Comparison of ENCODE assay signal across 24 cellular contexts in genomic region chr7:20284398-20285143, GRCh38. TPM values are rescaled to one million over a fixed set of nuclear protein-coding genes. Genes with fewer than 3 reads are reported as not detected.
DNase-seq lines count a peak whose midpoint lies in the region; ATAC-seq, FAIRE-seq and TF ChIP-seq lines count a peak whose summit lies in the region.
"Had no signal": no experiment of that assay in that cellular context is flagged by ENCODE, and none has a peak within 500 bp of the region (broad histone marks: within the 10 kb centered on the region; RNA-seq: fewer than 3 reads in every experiment).

No MANE protein-coding gene starts in this region.

- H3K27ac Mint-ChIP-seq in CD4-positive, alpha-beta T cell, result no peak overlapping the region
- no peak overlapping the region for H3K27ac Mint-ChIP-seq in glutamatergic neuron (ENCODE audit: unreplicated experiment)
- H3K27ac Mint-ChIP-seq: activated CD4-positive, alpha-beta T cell treated with anti-CD3 and anti-CD28 coated beads, Interleukin-2, amount 10 ng/mL, durations not matched to agents 7 days and 5 days; CD8-positive, alpha-beta memory T cell; T-helper 17 cell had no signal

- H3K9me3 Mint-ChIP-seq in CD4-positive, alpha-beta T cell, result no peaks in the 10 kb centered on the region
- H3K9me3 Mint-ChIP-seq in glutamatergic neuron (ENCODE audit: unreplicated experiment), result no peaks in the 10 kb centered on the region
- H3K9me3 Mint-ChIP-seq: activated CD4-positive, alpha-beta T cell treated with anti-CD3 and anti-CD28 coated beads, Interleukin-2, amount 10 ng/mL, durations not matched to agents 7 days and 5 days; CD8-positive, alpha-beta memory T cell had no signal

- H3K4me3 ChIP-seq in K562, result no peak overlapping the region
- H3K4me3 ChIP-seq in A673 (ENCODE audit: low read depth, low read length, poor library complexity, severe bottlenecking), result no peak overlapping the region
- H3K4me3 ChIP-seq: coronary artery, PC-9, SJSA1, skin epidermis, tibial artery had no signal

- H3K4me1 Mint-ChIP-seq in CD4-positive, alpha-beta T cell (ENCODE audit: low read depth), result no peaks in the 10 kb centered on the region
- peaks cover 7% of the 10 kb centered on the region for H3K4me1 Mint-ChIP-seq in glutamatergic neuron (ENCODE audit: low read depth, unreplicated experiment)
- H3K4me1 Mint-ChIP-seq: activated CD4-positive, alpha-beta T cell treated with anti-CD3 and anti-CD28 coated beads, Interleukin-2, amount 10 ng/mL, durations not matched to agents 7 days and 5 days; T-helper 17 cell had no signal

- H3K27ac ChIP-seq in CD4-positive, alpha-beta T cell (ENCODE audit: low read depth, low read length), result no peak overlapping the region
- no peak overlapping the region for H3K27ac ChIP-seq in K562 (ENCODE audit: extremely low read depth, low read depth, low read length)
- no peak overlapping the region for H3K27ac ChIP-seq in A673 (ENCODE audit: low read depth, low read length, poor library complexity, severe bottlenecking)
- H3K27ac ChIP-seq: brain microvascular endothelial cell, coronary artery, neutrophil, PC-9, SJSA1, skin epidermis, tibial artery had no signal

- peak; percentile 21 for TF ChIP-seq CTCF in CD4-positive, alpha-beta T cell (IDR thresholded peaks at IDR 0.05)
- TF ChIP-seq CTCF in K562 (IDR thresholded peaks at IDR 0.05 in 2 of 3, conservative IDR thresholded peaks at IDR 0.05 in 1 of 3; ENCODE audit: insufficient read depth in 2 of 3, low read depth in 1 of 3, low read length in 3 of 3) (no peak), glutamatergic neuron (IDR thresholded peaks at IDR 0.05; ENCODE audit: partially characterized antibody, unreplicated experiment) (no peak), A673 (conservative IDR thresholded peaks at IDR 0.05; ENCODE audit: low read depth, low read length) (no peak)

- H3K4me1 ChIP-seq in K562 (replicated peaks in 1 of 2; ENCODE audit: control insufficient read depth in 2 of 2, insufficient read depth in 2 of 2, low read length in 2 of 2) (no peaks in the 10 kb centered on the region), A673 (ENCODE audit: insufficient read depth, low read length, poor library complexity, severe bottlenecking) (peaks cover 5% of the 10 kb centered on the region)
- H3K4me1 ChIP-seq: tibial artery had no signal

- TF ChIP-seq EP300 in K562 (IDR thresholded peaks at IDR 0.05; ENCODE audit: low read length), result no peak

- H2AFZ ChIP-seq in K562 (ENCODE audit: low read depth, low read length), result peak overlapping the region; percentile 74
- H2AFZ ChIP-seq: PC-9 had no signal

- CTCF ChIA-PET in CD4-positive, alpha-beta T cell (lab: Charles Lee), result no interaction called here
- CTCF ChIA-PET in K562 (lab: Yijun Ruan, JAX; ENCODE audit: low intra/inter-chr PET ratio), result no interaction called here
- CTCF ChIA-PET in A673 (lab: Charles Lee), result no interaction called here

- FAIRE-seq in K562 (lab: Jason Lieb, UNC), result no peak

- no peak for DNase-seq in CD4-positive, alpha-beta T cell
- DNase-seq in K562 (ENCODE audit: extremely low read depth in 1 of 4, low spot score in 3 of 4), result no peak
- no peak for DNase-seq in glutamatergic neuron
- no peak for DNase-seq in A673 (ENCODE audit: low spot score)
- DNase-seq in left cardiac atrium, result no peak
- DNase-seq: activated CD4-positive, alpha-beta T cell treated with anti-CD3 and anti-CD28 coated beads, Interleukin-2, amount 10 ng/mL, durations not matched to agents 7 days and 5 days; activated effector memory CD4-positive, alpha-beta T cell treated with anti-CD3 and anti-CD28 coated beads, Interleukin-2, amount 50 U/mL, for 16 hours; brain microvascular endothelial cell; CD8-positive, alpha-beta memory T cell; DND-41; NCI-H1436; NCI-H2171 treated with DMSO at 0.1 percent for 48 hours; NCI-H748 treated with DMSO at 0.1 percent for 48 hours; PC-9; stimulated activated naive CD8-positive, alpha-beta T cell treated with anti-CD3 and anti-CD28 coated beads, Interleukin-15, Interleukin-2, amounts not matched to agents 100 U/mL and 50 U/mL, for 24 hours; T-helper 17 cell; tibial artery had no signal

- H4K20me1 ChIP-seq in K562 (replicated peaks; ENCODE audit: control insufficient read depth, insufficient read depth, low read length), result no peaks in the 10 kb centered on the region

- no peaks in the 10 kb centered on the region for H3K9me1 ChIP-seq in K562 (ENCODE audit: control insufficient read depth, insufficient read depth, low read length)

- BruUV-seq in K562 (replicated peaks; lab: Mats Ljungman, UMichigan), result no TSS peak
- BruUV-seq in A673 (replicated peaks; lab: Mats Ljungman, UMichigan), result no TSS peak

- no peaks in the 10 kb centered on the region for H3K79me2 ChIP-seq in K562 (ENCODE audit: control insufficient read depth, insufficient read depth, low read length)

- no peak for TF ChIP-seq POLR2A in K562 (conservative IDR thresholded peaks at IDR 0.05)

- no peak overlapping the region for H3K9ac ChIP-seq in K562 (ENCODE audit: insufficient read depth in 1 of 2, low read depth in 2 of 2, low read length in 2 of 2)

- intact Hi-C loops in CD4-positive, alpha-beta T cell (cut with DNase I, micrococcal nuclease), result no loop called here
- intact Hi-C loops in K562 (cut with micrococcal nuclease), result no loop called here
- intact Hi-C loops in A673 (cut with micrococcal nuclease; ENCODE audit: unreplicated experiment), result no loop called here
- intact Hi-C loops in left cardiac atrium (cut with DNase I), result no loop called here

- no peaks in the 10 kb centered on the region for H3K27me3 Mint-ChIP-seq in CD4-positive, alpha-beta T cell
- H3K27me3 Mint-ChIP-seq in glutamatergic neuron (ENCODE audit: unreplicated experiment), result no peaks in the 10 kb centered on the region

- no peaks in the 10 kb centered on the region for H3K36me3 ChIP-seq in K562 (ENCODE audit: control insufficient read depth, insufficient read depth, low read length)
- no peaks in the 10 kb centered on the region for H3K36me3 ChIP-seq in A673 (ENCODE audit: insufficient read depth, low read length, poor library complexity, severe bottlenecking)
- H3K36me3 ChIP-seq: brain microvascular endothelial cell, neutrophil, SJSA1, tibial artery had no signal

- ATAC-seq in CD4-positive, alpha-beta T cell (ENCODE audit: poor library complexity), result no peak
- ATAC-seq in GM18520 (IDR thresholded peaks at IDR 0.05; ENCODE audit: unreplicated experiment) (peak; percentile 28), HG03354 (IDR thresholded peaks at IDR 0.05; ENCODE audit: poor library complexity, severe bottlenecking, unreplicated experiment) (peak; percentile 6), K562 (no peak), left cardiac atrium (no peak), HG03565 (IDR thresholded peaks at IDR 0.05; ENCODE audit: unreplicated experiment) (no peak)
- ATAC-seq: stimulated activated naive CD8-positive, alpha-beta T cell treated with anti-CD3 and anti-CD28 coated beads, Interleukin-15, Interleukin-2, amounts not matched to agents 100 U/mL and 50 U/mL, for 24 hours; T-helper 17 cell had no signal

- in situ Hi-C loops in K562 (cut with MboI), result no loop called here

- H3K27me3 ChIP-seq in CD4-positive, alpha-beta T cell (ENCODE audit: control insufficient read depth, insufficient read depth, low read length), result no peaks in the 10 kb centered on the region
- H3K27me3 ChIP-seq in K562 (ENCODE audit: control insufficient read depth in 2 of 2, insufficient read depth in 2 of 2, low read length in 2 of 2) (no peaks in the 10 kb centered on the region), A673 (replicated peaks; ENCODE audit: insufficient read depth, low read depth, low read length, poor library complexity) (no peaks in the 10 kb centered on the region)
- H3K27me3 ChIP-seq: brain microvascular endothelial cell, neutrophil, SJSA1, tibial artery had no signal

- H3K36me3 Mint-ChIP-seq in CD4-positive, alpha-beta T cell (ENCODE audit: low read depth), result no peaks in the 10 kb centered on the region
- no peaks in the 10 kb centered on the region for H3K36me3 Mint-ChIP-seq in glutamatergic neuron (ENCODE audit: unreplicated experiment)
- H3K36me3 Mint-ChIP-seq: CD8-positive, alpha-beta memory T cell had no signal

- no peak overlapping the region for H3K4me3 Mint-ChIP-seq in CD4-positive, alpha-beta T cell
- H3K4me3 Mint-ChIP-seq in glutamatergic neuron (ENCODE audit: unreplicated experiment), result no peak overlapping the region
- H3K4me3 Mint-ChIP-seq: activated CD4-positive, alpha-beta T cell treated with anti-CD3 and anti-CD28 coated beads, Interleukin-2, amount 10 ng/mL, durations not matched to agents 7 days and 5 days; T-helper 17 cell had no signal

- no peak overlapping the region for H3K4me2 ChIP-seq in K562 (ENCODE audit: insufficient read depth, low read length)
- H3K4me2 ChIP-seq: PC-9 had no signal

- H3K9me3 ChIP-seq in CD4-positive, alpha-beta T cell (ENCODE audit: control insufficient read depth, low read length), result no peaks in the 10 kb centered on the region
- H3K9me3 ChIP-seq in K562 (replicated peaks; ENCODE audit: control insufficient read depth, insufficient read depth, low read depth, low read length), result no peaks in the 10 kb centered on the region; the same call in 1 of the 2 replicates
- no peaks in the 10 kb centered on the region for H3K9me3 ChIP-seq in A673 (ENCODE audit: low read depth, low read length, poor library complexity, severe bottlenecking)
- H3K9me3 ChIP-seq: neutrophil, SJSA1, tibial artery had no signal

- TF ChIP-seq RAD21 in K562 (CRISPR knock-in tag; conservative IDR thresholded peaks at IDR 0.05 in 1 of 2, IDR thresholded peaks at IDR 0.05 in 1 of 2), result no peak

- POLR2A ChIA-PET in CD4-positive, alpha-beta T cell (lab: Charles Lee), result no interaction called here
- POLR2A ChIA-PET in K562 (lab: Yijun Ruan, JAX), result interaction anchor here (1.1 kb wide), 1 partner anchor 116 kb away, joined by 3 read pairs; no protein-coding TSS in a partner anchor
- POLR2A ChIA-PET in A673 (lab: Charles Lee; ENCODE audit: low non-redundant PET), result no interaction called here

- WGBS in K562 (ENCODE audit: insufficient coverage, low coverage, missing lambda C conversion rate), result 43% methylated on average over 1 of the region's 1 CpG

RNA-seq across cellular contexts. Expression of gene ITGB8, which starts 46.1 kb away (rescaled TPM):
- not detected for total RNA-seq in CD4-positive, alpha-beta T cell
- 0.14 TPM in 1 of 2 replicates, not detected in the other for total RNA-seq in K562 (2011; cell fraction: chromatin; rRNA removed; ENCODE audit: low replicate concordance)
- not detected in 2 replicates for total RNA-seq in K562 (2011; cell fraction: nucleolus; rRNA removed)
- total RNA-seq in K562 (2011; cell fraction: nucleoplasm; rRNA removed), result 0.15 TPM in 1 of 2 replicates, not detected in the other
- total RNA-seq in K562 (2014; rRNA removed) (under 0.01 and 0.04 TPM in 2 replicates), K562 (2014; rRNA removed; fragmentation: Illumina TruSeq; extraction: Trizol) (not detected in 2 replicates), K562 (2015; rRNA removed; fragmentation: Illumina TruSeq; extraction: Trizol) (not detected in 2 replicates), K562 (2021) (0.02 and 0.04 TPM in 2 replicates), glutamatergic neuron (ENCODE audit: unreplicated experiment) (19.0 TPM), A673 (2021) (0.90 and 1.3 TPM in 2 replicates), left cardiac atrium (1 to 10 TPM; 4.8 to 5.2 TPM)
- polyA plus RNA-seq in K562 (2011; rRNA removed) (0.01 and 0.03 TPM in 2 replicates), K562 (2014; fragmentation: Illumina TruSeq; extraction: Trizol) (not detected in 2 replicates), K562 (2014; fragmentation: Nextera tagmentation; extraction: Ambion mirVana) (not detected), K562 (2014; rRNA removed) (0.04 TPM in 1 of 2 replicates, not detected in the other)
- polyA plus RNA-seq in K562 (2011; cell fraction: cytosol; rRNA removed), result 0.03 TPM in 1 of 2 replicates, not detected in the other
- polyA plus RNA-seq in K562 (2011; cell fraction: nucleus; rRNA removed), result 0.03 and 0.04 TPM in 2 replicates
- polyA plus RNA-seq in K562 (2012), result 0.04 TPM in 1 of 2 replicates, not detected in the other
- 0.04 and 0.06 TPM in 2 replicates for polyA minus RNA-seq in K562 (2011; rRNA and poly(A)+ RNA removed)
- polyA minus RNA-seq in K562 (2011; cell fraction: cytosol; rRNA and poly(A)+ RNA removed), result not detected in 2 replicates
- 0.13 and 0.22 TPM in 2 replicates for polyA minus RNA-seq in K562 (2011; cell fraction: nucleus; rRNA and poly(A)+ RNA removed)
- total RNA-seq: activated CD4-positive, alpha-beta T cell treated with anti-CD3 and anti-CD28 coated beads, Interleukin-2, amount 10 ng/mL, durations not matched to agents 7 days and 5 days had no signal
- polyA plus RNA-seq: CD8-positive, alpha-beta memory T cell had no signal

Comparison
In these comparisons a context has a peak if more than half of its experiments do, and no peak if none do; other contexts are left out.
1. ATAC-seq: peak in GM18520 (single experiment) and HG03354 (single experiment); none in CD4-positive, alpha-beta T cell (single experiment), K562 (single experiment), left cardiac atrium (0 of 2) and HG03565 (single experiment).